Comparison of ENCODE assay signal across 27 cellular contexts in the genomic region with DNA sequence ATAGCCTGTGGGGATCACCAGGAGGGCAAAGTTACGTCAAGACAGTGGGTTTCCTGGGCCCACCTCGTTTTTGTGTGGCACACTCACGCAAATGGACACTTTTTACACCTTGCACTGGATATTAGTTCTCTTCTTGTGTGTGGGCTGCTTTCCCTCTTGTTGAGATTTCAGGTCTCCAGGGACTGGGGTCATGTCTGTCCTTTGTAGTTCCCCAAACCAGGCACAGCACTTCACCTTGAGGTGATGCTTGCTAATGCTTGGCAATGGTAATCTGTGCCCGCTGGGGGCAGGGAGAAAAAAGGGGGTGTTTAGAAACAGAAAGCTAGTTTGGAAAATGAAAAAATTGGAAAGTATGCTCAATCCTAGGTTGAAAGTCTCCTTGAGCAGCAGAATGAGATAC.
"Had no signal": no experiment of that assay in that cellular context is flagged by ENCODE, and none has a peak within 500 bp of the region (broad histone marks: within the 10 kb centered on the region; RNA-seq: fewer than 3 reads in every experiment).

No MANE protein-coding gene starts in this region.

- DNase-seq: activated B cell treated with CpG ODN at 0.5 μM for 24 hours; activated CD4-positive, alpha-beta T cell treated with anti-CD3 and anti-CD28 coated beads for 48 hours; activated CD4-positive, alpha-beta T cell treated with anti-CD3 and anti-CD28 coated beads, Interleukin-2, amount 50 U/mL, for 1 hour; activated CD4-positive, alpha-beta T cell treated with anti-CD3 and anti-CD28 coated beads, Interleukin-2, amount 50 U/mL, for 48 hours; activated CD8-positive, alpha-beta memory T cell treated with anti-CD3 and anti-CD28 coated beads for 24 hours; activated CD8-positive, alpha-beta T cell treated with anti-CD3 and anti-CD28 coated beads for 36 hours; activated effector memory CD4-positive, alpha-beta T cell treated with Interleukin-2 at 50 U/mL for 16 hours; activated gamma-delta T cell treated with Interleukin-2 at 50 U/mL for 16 hours; activated naive CD4-positive, alpha-beta T cell treated with anti-CD3 and anti-CD28 coated beads, Interleukin-2, amount 50 U/mL, for 16 hours; activated naive CD4-positive, alpha-beta T cell treated with Interleukin-2 at 50 U/mL for 16 hours; activated T-cell treated with anti-CD3 and anti-CD28 coated beads, Interleukin-2, amount 50 U/mL, for 4 hours; amniotic stem cell; effector CD8-positive, alpha-beta T cell; esophagus squamous epithelium; foreskin melanocyte; T-helper 2 cell had no signal

- H3K27me3 ChIP-seq: body of pancreas, esophagus squamous epithelium, gastroesophageal sphincter had no signal

- FAIRE-seq: colon, endometrium, endothelial cell of umbilical vein, TTC549 had no signal

- H3K9me3 Mint-ChIP-seq: activated CD8-positive, alpha-beta T cell treated with anti-CD3 and anti-CD28 coated beads for 36 hours; activated T-cell treated with anti-CD3 and anti-CD28 coated beads, Interleukin-2, amount 50 U/mL, for 4 hours had no signal

- H3K36me3 ChIP-seq: esophagus squamous epithelium, gastroesophageal sphincter had no signal

- H3K9me3 ChIP-seq: body of pancreas, esophagus squamous epithelium, gastroesophageal sphincter had no signal

- H3K27ac Mint-ChIP-seq: activated B cell treated with CpG ODN at 0.5 μM for 24 hours; activated CD8-positive, alpha-beta T cell treated with anti-CD3 and anti-CD28 coated beads for 36 hours; activated naive CD8-positive, alpha-beta T cell; activated T-helper 17 cell treated with anti-CD3 and anti-CD28 coated beads, Interleukin-2, amount 50 U/mL, for 72 hours had no signal

- H3K4me3 ChIP-seq: body of pancreas, esophagus squamous epithelium, gastroesophageal sphincter had no signal

- H3K4me3 Mint-ChIP-seq: activated B cell treated with CpG ODN at 0.5 μM for 24 hours; activated CD8-positive, alpha-beta T cell treated with anti-CD3 and anti-CD28 coated beads for 36 hours; activated naive CD8-positive, alpha-beta T cell; activated T-cell treated with anti-CD3 and anti-CD28 coated beads, Interleukin-2, amount 50 U/mL, for 4 hours; activated T-helper 17 cell treated with anti-CD3 and anti-CD28 coated beads, Interleukin-2, amount 50 U/mL, for 72 hours had no signal

- ATAC-seq: activated CD4-positive, CD25-positive, alpha-beta regulatory T cell treated with anti-CD3 and anti-CD28 coated beads, Interleukin-2, amount 50 U/mL, for 24 hours; activated CD8-positive, alpha-beta T cell treated with anti-CD3 and anti-CD28 coated beads for 36 hours; activated T-cell treated with anti-CD3 and anti-CD28 coated beads, Interleukin-2, amount 50 U/mL, for 4 hours; activated T-helper 17 cell treated with anti-CD3 and anti-CD28 coated beads, Interleukin-2, amount 50 U/mL, for 72 hours; body of pancreas had no signal

- H3K27me3 Mint-ChIP-seq: activated B cell treated with CpG ODN at 0.5 μM for 24 hours; activated CD8-positive, alpha-beta T cell treated with anti-CD3 and anti-CD28 coated beads for 36 hours; activated naive CD8-positive, alpha-beta T cell; activated T-helper 17 cell treated with anti-CD3 and anti-CD28 coated beads, Interleukin-2, amount 50 U/mL, for 72 hours had no signal

- H3K27ac ChIP-seq: body of pancreas, epithelial cell of prostate, gastroesophageal sphincter, VCaP had no signal
